In the genomic region with DNA sequence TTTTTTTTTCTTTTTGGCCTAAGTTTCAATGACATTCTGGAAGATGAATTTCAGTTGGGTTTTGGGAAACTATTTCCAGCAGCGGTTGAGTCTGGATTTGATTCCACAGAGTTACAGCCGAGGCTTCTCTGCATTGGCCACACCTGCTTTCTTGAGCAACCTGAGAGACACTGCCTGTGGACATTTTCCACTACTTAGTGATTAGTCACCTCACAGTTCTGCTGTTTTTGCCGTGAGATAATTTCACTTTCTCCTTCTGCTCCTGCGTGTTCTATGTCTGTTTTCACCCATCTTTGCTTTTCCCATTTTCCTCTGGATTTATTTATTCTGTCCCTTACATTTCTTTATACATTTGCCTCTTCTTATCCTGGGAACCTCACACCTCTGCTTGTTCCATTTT, we compare ENCODE assay signal across 11 cellular contexts.
DNase-seq lines count a peak whose midpoint lies in the region; ATAC-seq and TF ChIP-seq lines count a peak whose summit lies in the region.
"Had no signal": no experiment of that assay in that cellular context is flagged by ENCODE, and none has a peak within 500 bp of the region (broad histone marks: within the 10 kb centered on the region; RNA-seq: fewer than 3 reads in every experiment).

No MANE protein-coding gene starts in this region.

- H3K4me1 ChIP-seq in tibial artery = peaks cover 0 to 63% (median 19%) of the 10 kb centered on the region in 4 donors
- no peaks in the 10 kb centered on the region for H3K4me1 ChIP-seq in spleen
- H3K4me1 ChIP-seq: parathyroid adenoma had no signal

- TF ChIP-seq POLR2A in spleen (IDR thresholded peaks at IDR 0.05) = no peak

- no peaks in the 10 kb centered on the region for H3K27me3 ChIP-seq in brain microvascular endothelial cell (replicated peaks)
- H3K27me3 ChIP-seq in tibial artery = no peaks in the 10 kb centered on the region
- no peaks in the 10 kb centered on the region for H3K27me3 ChIP-seq in spleen (replicated peaks in 1 of 7)

- no peaks in the 10 kb centered on the region for H3K36me3 ChIP-seq in brain microvascular endothelial cell (replicated peaks)
- H3K36me3 ChIP-seq in tibial artery = no peaks in the 10 kb centered on the region
- no peaks in the 10 kb centered on the region for H3K36me3 ChIP-seq in spleen

- DNase-seq in HFF-Myc (ENCODE audit: extremely low read depth, low read depth) = no peak
- peak; percentile 48 for DNase-seq in brain microvascular endothelial cell
- no peak for DNase-seq in left lobe of liver (ENCODE audit: low spot score)
- DNase-seq in tibial artery = peak in 1 of 2 donors; percentile 54
- no peak for DNase-seq in spleen
- no peak for DNase-seq in NCI-H2029 (lab: John Stamatoyannopoulos, UW)
- no peak for DNase-seq in NCI-H345 (lab: John Stamatoyannopoulos, UW)
- DNase-seq in posterior vena cava (ENCODE audit: low spot score) = no peak
- DNase-seq: stimulated activated naive CD4-positive, alpha-beta T cell treated with Interleukin-2 at 50 U/mL for 16 hours had no signal

- peak overlapping the region; percentile 30 for H3K4me3 ChIP-seq in HFF-Myc (replicated peaks; ENCODE audit: low read depth, low read length)
- peak overlapping the region; percentile 35 for H3K4me3 ChIP-seq in brain microvascular endothelial cell (ENCODE audit: low read depth, low read length)
- H3K4me3 ChIP-seq in tibial artery = peak overlapping the region; percentile 30 to 40
- no peak overlapping the region for H3K4me3 ChIP-seq in spleen
- H3K4me3 ChIP-seq: K562 had no signal

- H3K27ac ChIP-seq in brain microvascular endothelial cell (peak overlapping the region; percentile 65), tibial artery (peak overlapping the region; percentile 69 to 73), spleen (peak overlapping the region in 2 of 8 donors; percentile 4 to 17)
- H3K27ac ChIP-seq: parathyroid adenoma had no signal

- intact Hi-C loops in tibial artery (cut with DNase I; ENCODE audit: low total_unique reads) = no loop called here
- intact Hi-C loops in spleen (cut with DNase I; ENCODE audit: low total_unique reads) = no loop called here
- intact Hi-C loops in posterior vena cava (cut with DNase I) = no loop called here

- ATAC-seq in left lobe of liver = peak; percentile 18
- ATAC-seq: K562 had no signal

- in situ Hi-C loops in brain microvascular endothelial cell (cut with HindIII; ENCODE audit: low pct_ligation_motif_present, low sequenced_read_pairs) = no loop called here

- no peak for TF ChIP-seq CTCF in HFF-Myc (IDR thresholded peaks at IDR 0.05; ENCODE audit: low read depth, low read length, missing control alignments)
- no peak for TF ChIP-seq CTCF in brain microvascular endothelial cell (IDR thresholded peaks at IDR 0.05; ENCODE audit: low read depth, low read length, missing control alignments)
- TF ChIP-seq CTCF in tibial artery (IDR thresholded peaks at IDR 0.05) = no peak
- no peak for TF ChIP-seq CTCF in spleen (IDR thresholded peaks at IDR 0.05 in 8 of 11, conservative IDR thresholded peaks at IDR 0.05 in 3 of 11)

- H3K9me3 ChIP-seq in tibial artery = no peaks in the 10 kb centered on the region
- H3K9me3 ChIP-seq in spleen = no peaks in the 10 kb centered on the region

- 60 to 80% (median 67%) methylated on average over 4 of the region's 4 CpGs for WGBS in spleen, 5 donors

Comparison
In these comparisons a context has a peak if more than half of its experiments do, and no peak if none do; other contexts are left out.
1. H3K4me3 ChIP-seq: peak in HFF-Myc (single experiment), brain microvascular endothelial cell (single experiment) and tibial artery (2 of 2); none in spleen (0 of 8).